Comparison of ENCODE assay signal across 11 cellular contexts in genomic region chr19:53885036-53885435, GRCh38. TPM values are rescaled to one million over a fixed set of nuclear protein-coding genes. Genes with fewer than 3 reads are reported as not detected.
"Had no signal": no experiment of that assay in that cellular context is flagged by ENCODE, and none has a peak within 500 bp of the region (broad histone marks: within the 10 kb centered on the region; RNA-seq: fewer than 3 reads in every experiment).

No MANE protein-coding gene starts in this region.

- H3K4me3 ChIP-seq: HAP-1 had no signal

- H3K36me3 ChIP-seq: HAP-1 had no signal

- H3K27ac ChIP-seq: KMS-11 had no signal

- ATAC-seq: GM23338, HCT116 had no signal

- H3K4me2 ChIP-seq: KMS-11 had no signal

- H3K9me3 ChIP-seq: HAP-1 had no signal

- H2AFZ ChIP-seq: GM23338 had no signal

- H3K27ac Mint-ChIP-seq: GM23338, HFFc6 had no signal

- H3K9ac ChIP-seq: KMS-11 had no signal

- H3K9me3 Mint-ChIP-seq: GM23338, HFFc6 had no signal

- H3K4me3 Mint-ChIP-seq: HFFc6 had no signal

- DNase-seq: H7, HFFc6, IMR-90, KBM-7 had no signal

- FAIRE-seq: HTR-8/SVneo had no signal

RNA-seq across cellular contexts. Expression of gene PRKCG, which starts 3.0 kb away (rescaled TPM):
- total RNA-seq: H4, IMR-90 had no signal
- polyA plus RNA-seq: IMR-90 had no signal

RNA-seq across cellular contexts. Expression of gene CACNG7, which starts 24.0 kb away (rescaled TPM):
- total RNA-seq: H4, HT-29 had no signal
